Comparison of ENCODE assay signal across 8 cellular contexts in the genomic region with DNA sequence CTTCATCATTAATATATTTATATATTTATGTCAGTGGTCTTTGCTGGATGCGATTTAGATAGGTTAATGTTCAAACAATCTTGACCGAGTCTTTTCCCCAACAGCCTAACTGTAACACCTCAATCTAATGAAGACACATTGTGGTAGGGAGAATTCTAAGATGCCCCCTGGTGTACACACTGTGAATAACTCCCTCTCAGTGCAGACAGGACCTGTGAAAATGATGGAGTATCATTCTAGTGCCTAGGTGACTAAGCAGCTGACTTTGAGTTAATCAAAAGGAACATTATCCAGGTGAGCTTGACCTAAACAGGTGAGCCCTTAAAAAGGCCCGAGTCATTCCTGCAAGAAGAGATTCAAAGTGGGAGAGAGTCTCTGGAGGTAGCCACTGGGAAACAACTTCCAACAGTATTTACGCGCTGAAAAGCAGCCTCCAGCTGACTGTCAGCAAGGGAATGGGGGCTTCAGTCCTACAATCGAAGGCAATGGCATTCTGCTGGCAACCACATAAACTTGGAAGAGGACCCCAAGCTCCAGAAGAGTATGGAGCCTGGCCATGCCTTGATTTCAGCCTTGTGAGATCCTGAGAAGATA. TPM values are rescaled to one million over a fixed set of nuclear protein-coding genes. Genes with fewer than 3 reads are reported as not detected.
A peak's percentile ranks its signal among the peaks of the same experiment; 100 is the strongest.
DNase-seq lines count a peak whose midpoint lies in the region; ATAC-seq, FAIRE-seq and TF ChIP-seq lines count a peak whose summit lies in the region.

No MANE protein-coding gene starts in this region.

- H2BK5ac ChIP-seq in H1 (ENCODE audit: low read depth, low read length) (no peak overlapping the region), mesendoderm (ENCODE audit: low read length) (no peak overlapping the region)

- no peak overlapping the region for H2AK5ac ChIP-seq in H1 (ENCODE audit: low read depth, low read length)
- H2AK5ac ChIP-seq in mesendoderm (ENCODE audit: low read length) = no peak overlapping the region

- FAIRE-seq in H1 (lab: Jason Lieb, UNC) = peak; percentile 97

- H3K18ac ChIP-seq in H1 (ENCODE audit: extremely low read depth, low read length) = no peak overlapping the region
- no peak overlapping the region for H3K18ac ChIP-seq in mesendoderm (ENCODE audit: low read length)

- no peak overlapping the region for H2BK20ac ChIP-seq in H1 (ENCODE audit: low read length)

- H4K5ac ChIP-seq in H1 (ENCODE audit: insufficient read length, low read depth, low read length) (no peak overlapping the region), mesendoderm (ENCODE audit: low read length) (no peak overlapping the region)

- DNase-seq in NCI-H510A treated with DMSO at 0.1 percent for 48 hours (lab: John Stamatoyannopoulos, UW) (peak; percentile 3), NCI-H510A (lab: John Stamatoyannopoulos, UW) (no peak), NCI-H446 treated with DMSO at 0.1 percent for 48 hours (lab: John Stamatoyannopoulos, UW) (peak; percentile 2), H1 (ENCODE audit: low read depth in 1 of 2, low spot score in 2 of 2) (peak in 1 of 2 experiments; percentile 62), mesendoderm (peak; percentile 75)
- DNase-seq in activated CD4-positive, alpha-beta T cell treated with anti-CD3 and anti-CD28 coated beads, Interleukin-2, amount 50 U/mL, for 4 hours = peak; percentile 40 to 53
- DNase-seq in stimulated activated naive CD8-positive, alpha-beta T cell treated with anti-CD3 and anti-CD28 coated beads, Interleukin-15, Interleukin-2, amounts not matched to agents 100 U/mL and 50 U/mL, for 24 hours = peak; percentile 55

- H3K79me1 ChIP-seq in H1 (ENCODE audit: low read depth, low read length) = no peaks in the 10 kb centered on the region
- H3K79me1 ChIP-seq in mesendoderm (ENCODE audit: low read length) = no peaks in the 10 kb centered on the region

- no peak overlapping the region for H3K56ac ChIP-seq in H1 (replicated peaks; ENCODE audit: insufficient read length, low read depth, low read length)
- H3K56ac ChIP-seq in mesendoderm (ENCODE audit: low read length) = no peak overlapping the region

- H3K4me3 ChIP-seq in H1 (ENCODE audit: extremely low read depth in 1 of 4, insufficient read depth in 2 of 4, low read depth in 3 of 4, low read length in 4 of 4) (no peak overlapping the region), mesendoderm (ENCODE audit: low read length) (no peak overlapping the region)

- ATAC-seq in HG02798 (IDR thresholded peaks at IDR 0.05; ENCODE audit: poor library complexity, unreplicated experiment) = peak; percentile 77
- ATAC-seq in stimulated activated naive CD8-positive, alpha-beta T cell treated with anti-CD3 and anti-CD28 coated beads, Interleukin-15, Interleukin-2, amounts not matched to agents 100 U/mL and 50 U/mL, for 24 hours = peak; percentile 86

- TF ChIP-seq EP300 in H1 (IDR thresholded peaks at IDR 0.05; ENCODE audit: borderline replicate concordance in 1 of 2, low read depth in 2 of 2, low read length in 2 of 2) = no peak

- peaks cover 0 to 3% (median 0%) of the 10 kb centered on the region in 4 experiments; a peak in 2 of 8 replicates for H3K36me3 ChIP-seq in H1 (ENCODE audit: control insufficient read depth in 2 of 4, insufficient read depth in 4 of 4, low read length in 3 of 4)
- H3K36me3 ChIP-seq in mesendoderm (ENCODE audit: control insufficient read depth, insufficient read depth, low read length) = no peaks in the 10 kb centered on the region

- no peak overlapping the region for H3K23ac ChIP-seq in H1 (ENCODE audit: insufficient read length)
- H3K23ac ChIP-seq in mesendoderm (ENCODE audit: low read length) = no peak overlapping the region

- H2BK120ac ChIP-seq in H1 (replicated peaks; ENCODE audit: low read depth, low read length) = no peak overlapping the region
- no peak overlapping the region for H2BK120ac ChIP-seq in mesendoderm (ENCODE audit: low read depth, low read length)

- no peak overlapping the region for H3K4ac ChIP-seq in H1 (replicated peaks; ENCODE audit: insufficient read length, low read depth, low read length)
- H3K4ac ChIP-seq in mesendoderm (ENCODE audit: low read depth, low read length) = no peak overlapping the region

- peak in 2 of 3 experiments; percentile 60 to 82; a peak in 2 of 4 replicates for TF ChIP-seq CTCF in H1 (IDR thresholded peaks at IDR 0.05; ENCODE audit: control extremely low read depth in 1 of 3, insufficient read depth in 1 of 3, low read depth in 1 of 3, low read length in 3 of 3)

- CTCF ChIA-PET in H1 (lab: Charles Lee; ENCODE audit: partially characterized antibody) = interaction anchor here (0.5 to 4.9 kb wide), 27 partner anchors 9 to 159 kb away, joined by 3 to 32 read pairs (median 3); no protein-coding TSS in a partner anchor

- no peak overlapping the region for H4K91ac ChIP-seq in H1 (replicated peaks; ENCODE audit: insufficient read length, low read length)

- no peaks in the 10 kb centered on the region for H3K9me3 ChIP-seq in H1 (ENCODE audit: insufficient read depth in 2 of 2, low read depth in 1 of 2, low read length in 1 of 2)

- H3K4me2 ChIP-seq in H1 (ENCODE audit: insufficient read depth in 1 of 2, low read depth in 2 of 2, low read length in 2 of 2) = no peak overlapping the region
- H3K4me2 ChIP-seq in mesendoderm (ENCODE audit: low read length) = no peak overlapping the region

- POLR2A ChIA-PET in H1 (lab: Charles Lee; ENCODE audit: partially characterized antibody) = interaction anchor here (1.0 kb wide), 1 partner anchor 148 kb away, joined by 3 read pairs; no protein-coding TSS in a partner anchor

- no peaks in the 10 kb centered on the region for H4K20me1 ChIP-seq in H1 (replicated peaks in 1 of 2; ENCODE audit: control insufficient read depth in 1 of 2, insufficient read depth in 2 of 2, low read length in 2 of 2)

- H3K79me2 ChIP-seq in H1 (ENCODE audit: control insufficient read depth in 1 of 2, insufficient read depth in 2 of 2, low read length in 2 of 2) (no peaks in the 10 kb centered on the region), mesendoderm (ENCODE audit: control insufficient read depth, insufficient read depth, low read length) (no peaks in the 10 kb centered on the region)

- no peak overlapping the region for H2AFZ ChIP-seq in H1 (ENCODE audit: low read length)

- H2BK12ac ChIP-seq in H1 (ENCODE audit: low read depth, low read length) = no peak overlapping the region

- H3K27me3 ChIP-seq in H1 (replicated peaks in 1 of 4; ENCODE audit: control insufficient read depth in 3 of 4, extremely low read depth in 1 of 4, insufficient read depth in 3 of 4, low read length in 3 of 4) = no peaks in the 10 kb centered on the region
- H3K27me3 ChIP-seq in mesendoderm (ENCODE audit: insufficient read depth, low read length, poor library complexity) = no peaks in the 10 kb centered on the region

- 80% methylated on average over 6 of the region's 6 CpGs; no CpG with 5 or more reads in 1 of the 2 experiments for WGBS in H1 (ENCODE audit: extremely low coverage in 1 of 2, insufficient coverage in 1 of 2, insufficient read length in 1 of 2, insufficient replicate concordance in 2 of 2, low coverage in 1 of 2, low lambda C conversion rate in 2 of 2, missing lambda C conversion rate in 1 of 2), 2 experiments
- no CpG with 5 or more reads among the region's 6 CpGs for WGBS in mesendoderm (ENCODE audit: extremely low coverage, insufficient coverage, low lambda C conversion rate)

- H3K4me1 ChIP-seq in H1 (replicated peaks in 1 of 4; ENCODE audit: control insufficient read depth in 3 of 4, insufficient read depth in 4 of 4, low read length in 3 of 4) = no peaks in the 10 kb centered on the region
- no peaks in the 10 kb centered on the region for H3K4me1 ChIP-seq in mesendoderm (ENCODE audit: control insufficient read depth, low read depth, low read length)

- TF ChIP-seq POLR2A in H1 (IDR thresholded peaks at IDR 0.05; ENCODE audit: control extremely low read depth in 1 of 2, low read depth in 2 of 2, low read length in 2 of 2) = no peak

- no peak overlapping the region for H4K8ac ChIP-seq in H1 (ENCODE audit: extremely low read depth, insufficient read depth, low read length)
- H4K8ac ChIP-seq in mesendoderm (ENCODE audit: low read depth, low read length) = no peak overlapping the region

- H3K9ac ChIP-seq in H1 (replicated peaks in 1 of 4; ENCODE audit: extremely low read depth in 1 of 4, low read depth in 3 of 4, low read length in 3 of 4) (no peak overlapping the region), mesendoderm (ENCODE audit: low read length) (no peak overlapping the region)

- no peaks in the 10 kb centered on the region; the same call in 1 of the 2 replicates for H3K23me2 ChIP-seq in H1 (ENCODE audit: low read depth, low read length)

- no peak overlapping the region for H2BK15ac ChIP-seq in H1 (ENCODE audit: low read length)
- no peak overlapping the region for H2BK15ac ChIP-seq in mesendoderm (replicated peaks; ENCODE audit: low read depth)

- no peak overlapping the region for H3K14ac ChIP-seq in H1 (ENCODE audit: insufficient read length)

- H3K27ac ChIP-seq in H1 (ENCODE audit: low read depth, low read length) = no peak overlapping the region
- H3K27ac ChIP-seq in mesendoderm (ENCODE audit: low read depth, low read length) = no peak overlapping the region

- peak; percentile 69 to 70 for TF ChIP-seq RAD21 in H1 (IDR thresholded peaks at IDR 0.05 in 1 of 2, conservative IDR thresholded peaks at IDR 0.05 in 1 of 2; ENCODE audit: low read depth in 2 of 2, low read length in 2 of 2)

RNA-seq across cellular contexts. Expression of a gene that starts 28.0 kb away (rescaled TPM):
- total RNA-seq in H1 (2021; fragmentation: NEBNext Ultra II Directional; extraction: Animal tissue kit (Norgen Biotek cat#: 25700)) = 17.3 and 17.4 TPM in 2 replicates
- polyA plus RNA-seq in H1 (2011; rRNA removed) = 10.2 and 10.6 TPM in 2 replicates
- polyA plus RNA-seq in H1 (2011; cell fraction: cytosol; rRNA removed) = 10.4 TPM
- 10.2 TPM for polyA plus RNA-seq in H1 (2011; cell fraction: nucleus; rRNA removed)
- polyA plus RNA-seq in H1 (2012, experiment 1 of 2) = 8.3 to 11.5 TPM (median 9.7 TPM) in 4 replicates
- 1.1 TPM for polyA plus RNA-seq in H1 (2012, experiment 2 of 2)
- polyA plus RNA-seq in H1 (2013, experiment 1 of 2) = 10.1 TPM
- polyA plus RNA-seq in H1 (2013, experiment 2 of 2) = 9.8 TPM
- 32.5 and 37.6 TPM in 2 replicates for polyA minus RNA-seq in H1 (2011; rRNA and poly(A)+ RNA removed)
- polyA minus RNA-seq in H1 (2011; cell fraction: cytosol; rRNA and poly(A)+ RNA removed) = 13.9 TPM
- polyA minus RNA-seq in H1 (2011; cell fraction: nucleus; rRNA and poly(A)+ RNA removed) = 16.3 TPM
- 9.3 TPM for polyA plus RNA-seq in mesendoderm (2013, experiment 1 of 2)
- polyA plus RNA-seq in mesendoderm (2013, experiment 2 of 2) = 9.6 TPM

RNA-seq across cellular contexts. Expression of a gene that starts 41.0 kb away (rescaled TPM):
- 14.1 and 19.2 TPM in 2 replicates for total RNA-seq in H1 (2021; fragmentation: NEBNext Ultra II Directional; extraction: Animal tissue kit (Norgen Biotek cat#: 25700))
- 4.8 and 8.0 TPM in 2 replicates for polyA plus RNA-seq in H1 (2011; rRNA removed)
- polyA plus RNA-seq in H1 (2011; cell fraction: cytosol; rRNA removed) = 12.5 TPM
- 8.4 TPM for polyA plus RNA-seq in H1 (2011; cell fraction: nucleus; rRNA removed)
- 11.1 to 19.4 TPM (median 12.2 TPM) in 4 replicates for polyA plus RNA-seq in H1 (2012, experiment 1 of 2)
- polyA plus RNA-seq in H1 (2012, experiment 2 of 2) = 2.7 TPM
- polyA plus RNA-seq in H1 (2013, experiment 1 of 2) = 17.2 TPM
- polyA plus RNA-seq in H1 (2013, experiment 2 of 2) = 14.9 TPM
- polyA minus RNA-seq in H1 (2011; rRNA and poly(A)+ RNA removed) = 13.6 and 14.9 TPM in 2 replicates
- 10.0 TPM for polyA minus RNA-seq in H1 (2011; cell fraction: cytosol; rRNA and poly(A)+ RNA removed)
- 28.8 TPM for polyA minus RNA-seq in H1 (2011; cell fraction: nucleus; rRNA and poly(A)+ RNA removed)
- 12.5 TPM for polyA plus RNA-seq in mesendoderm (2013, experiment 1 of 2)
- polyA plus RNA-seq in mesendoderm (2013, experiment 2 of 2) = 12.6 TPM
